ENCODE assay signal across 1 cellular context in genomic region chr7:105257338-105257737, GRCh38.
TF ChIP-seq lines count a peak whose summit lies in the region.

No MANE protein-coding gene starts in this region.

TF ChIP-seq in GM23338, 12 proteins besides CTCF, POLR2A, EP300 and RAD21 (continued from another document):
- no peak for TF ChIP-seq REST (IDR thresholded peaks at IDR 0.05; ENCODE audit: unreplicated experiment)
